23 cellular contexts compared by ENCODE assay signal in the genomic region with DNA sequence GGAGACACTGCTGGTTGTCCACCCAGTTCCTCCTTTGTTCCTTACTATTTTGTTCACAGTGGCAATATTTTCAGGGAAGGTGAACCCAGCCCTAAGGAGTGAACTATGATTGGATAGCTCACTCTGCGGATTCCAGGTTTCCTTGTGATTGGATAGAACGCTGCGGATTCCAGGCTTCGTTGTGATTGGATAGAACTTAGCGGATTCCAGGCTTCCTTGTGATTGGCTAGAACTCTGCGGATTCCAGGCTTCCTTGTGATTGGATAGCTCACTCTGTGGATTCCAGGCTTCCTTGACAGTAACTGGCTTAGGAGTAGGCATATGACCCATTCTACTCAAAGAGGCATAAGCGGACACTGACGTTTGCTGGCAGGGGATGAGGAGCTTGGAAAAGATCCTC. TPM values are rescaled to one million over a fixed set of nuclear protein-coding genes. Genes with fewer than 3 reads are reported as not detected.
"Had no signal": no experiment of that assay in that cellular context is flagged by ENCODE, and none has a peak within 500 bp of the region (broad histone marks: within the 10 kb centered on the region; RNA-seq: fewer than 3 reads in every experiment).

No MANE protein-coding gene starts in this region.

- H3K4me1 ChIP-seq: SJCRH30 had no signal

- H3K27ac ChIP-seq: RWPE1, SJCRH30 had no signal

- H3K27me3 ChIP-seq: MG63, SJCRH30 had no signal

- DNase-seq: Karpas-422, KG1, MG63, NCI-H1092, NCI-H1105 treated with DMSO at 0.1 percent for 48 hours, NCI-H1417 treated with DMSO at 0.1 percent for 48 hours, NCI-H187, NCI-H2029, NCI-H2081 treated with DMSO at 0.1 percent for 48 hours, NCI-H2171, NCI-H226, NCI-H446, NCI-H510A, NCI-H524 treated with DMSO at 0.1 percent for 48 hours, NCI-H69, NCI-H774, PC-3, SHP77, SJCRH30 had no signal

- ATAC-seq: Panc1, PC-3, SK-N-SH treated with all-trans-retinoic acid at 6 μM for 48 hours had no signal

- H3K4me3 ChIP-seq: MG63, SJCRH30 had no signal

- H3K9me3 ChIP-seq: MG63, SJCRH30 had no signal

- H3K36me3 ChIP-seq: MG63, SJCRH30 had no signal

RNA-seq across cellular contexts. Expression of a gene that starts 28.6 kb away (rescaled TPM):
- total RNA-seq: HT-29, PC-3 had no signal
